ENCODE assay signal across 9 cellular contexts in the genomic region with DNA sequence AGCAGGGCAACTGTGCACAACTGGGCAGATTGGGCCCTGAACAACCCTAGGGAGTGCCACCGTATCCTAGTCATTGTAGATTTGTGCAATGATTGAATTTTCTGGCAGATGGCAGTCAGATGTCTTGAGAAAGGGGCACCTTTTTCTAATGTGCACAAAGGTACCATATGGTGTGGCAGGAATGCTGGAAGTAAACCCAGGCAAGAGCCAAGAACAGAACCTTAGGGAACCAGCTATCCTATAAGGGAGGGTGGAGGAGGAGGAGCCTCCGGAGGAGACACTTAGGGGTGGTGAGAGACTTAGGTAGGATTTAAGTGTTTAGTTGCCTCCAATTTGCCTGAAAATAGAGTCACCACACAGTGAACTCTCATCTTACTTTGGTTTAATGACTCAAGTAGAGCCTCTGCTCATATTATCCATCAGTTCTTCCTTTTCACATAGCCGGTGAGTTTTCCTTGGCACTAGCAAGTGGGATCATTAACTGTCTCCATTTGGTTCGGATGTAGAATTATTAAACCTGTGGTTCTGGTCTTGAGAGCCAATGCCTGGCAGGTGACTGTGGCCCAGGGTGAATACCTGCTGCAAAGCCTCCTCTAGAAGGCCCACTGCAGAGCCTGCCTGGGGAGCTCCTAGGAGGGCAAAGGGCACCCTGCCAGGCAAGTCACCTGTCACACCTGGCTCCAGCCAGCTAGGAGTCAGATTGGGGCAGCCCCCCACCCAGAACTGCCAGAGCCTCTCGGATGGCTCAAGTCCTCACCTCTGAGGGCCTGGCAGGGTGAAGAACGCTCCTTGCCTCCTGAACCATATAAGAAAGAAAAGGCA.
A peak's percentile ranks its signal among the peaks of the same experiment; 100 is the strongest.
DNase-seq lines count a peak whose midpoint lies in the region; ATAC-seq and TF ChIP-seq lines count a peak whose summit lies in the region.
"Had no signal": no experiment of that assay in that cellular context is flagged by ENCODE, and none has a peak within 500 bp of the region (broad histone marks: within the 10 kb centered on the region; RNA-seq: fewer than 3 reads in every experiment).

No MANE protein-coding gene starts in this region.

- H3K27me3 Mint-ChIP-seq in activated CD4-positive, alpha-beta T cell treated with anti-CD3 and anti-CD28 coated beads for 36 hours: no peaks in the 10 kb centered on the region
- no peaks in the 10 kb centered on the region for H3K27me3 Mint-ChIP-seq in activated CD4-positive, alpha-beta memory T cell treated with anti-CD3 and anti-CD28 coated beads, Interleukin-2, amount 10 ng/mL, durations not matched to agents 7 days and 5 days
- no peaks in the 10 kb centered on the region for H3K27me3 Mint-ChIP-seq in stimulated activated naive CD8-positive, alpha-beta T cell treated with anti-CD3 and anti-CD28 coated beads, Interleukin-15, amount 100 ng/mL, for 72 hours

- no peaks in the 10 kb centered on the region for H3K9me2 ChIP-seq in hepatocyte (replicated peaks; ENCODE audit: insufficient read depth)

- H3K27ac Mint-ChIP-seq in activated CD4-positive, alpha-beta T cell treated with anti-CD3 and anti-CD28 coated beads for 36 hours: peak overlapping the region; percentile 97
- peak overlapping the region; percentile 63 for H3K27ac Mint-ChIP-seq in activated CD4-positive, alpha-beta memory T cell treated with anti-CD3 and anti-CD28 coated beads, Interleukin-2, amount 10 ng/mL, durations not matched to agents 7 days and 5 days
- peak overlapping the region; percentile 51 to 94 for H3K27ac Mint-ChIP-seq in stimulated activated naive CD8-positive, alpha-beta T cell treated with anti-CD3 and anti-CD28 coated beads, Interleukin-15, amount 100 ng/mL, for 72 hours

- POLR2A ChIA-PET in activated CD4-positive, alpha-beta T cell treated with anti-CD3 and anti-CD28 coated beads for 36 hours (lab: Charles Lee): interaction anchor here (0.6 to 3.9 kb wide), 10 partner anchors 8 to 195 kb away, joined by 3 to 23 read pairs (median 4); no protein-coding TSS in a partner anchor
- POLR2A ChIA-PET in activated CD4-positive, alpha-beta memory T cell treated with anti-CD3 and anti-CD28 coated beads, Interleukin-2, amount 10 ng/mL, durations not matched to agents 7 days and 5 days (lab: Charles Lee): interaction anchor here (0.7 to 2.2 kb wide), 3 partner anchors 8 to 208 kb away, joined by 3 to 16 read pairs (median 9); no protein-coding TSS in a partner anchor

- H3K4me1 Mint-ChIP-seq in activated CD4-positive, alpha-beta T cell treated with anti-CD3 and anti-CD28 coated beads for 36 hours: peaks cover 94% of the 10 kb centered on the region
- H3K4me1 Mint-ChIP-seq in activated CD4-positive, alpha-beta memory T cell treated with anti-CD3 and anti-CD28 coated beads, Interleukin-2, amount 10 ng/mL, durations not matched to agents 7 days and 5 days: peaks cover 78% of the 10 kb centered on the region
- peaks cover 100% of the 10 kb centered on the region for H3K4me1 Mint-ChIP-seq in stimulated activated naive CD8-positive, alpha-beta T cell treated with anti-CD3 and anti-CD28 coated beads, Interleukin-15, amount 100 ng/mL, for 72 hours

- CTCF ChIA-PET in activated CD4-positive, alpha-beta T cell treated with anti-CD3 and anti-CD28 coated beads for 36 hours (lab: Charles Lee): interaction anchor here (0.6 to 5.0 kb wide), 11 partner anchors 7 to 326 kb away, joined by 3 to 32 read pairs (median 3); partner anchors contain the start of gene HIF1A
- CTCF ChIA-PET in activated CD4-positive, alpha-beta memory T cell treated with anti-CD3 and anti-CD28 coated beads, Interleukin-2, amount 10 ng/mL, durations not matched to agents 7 days and 5 days (lab: Charles Lee): interaction anchor here (1.2 kb wide), 1 partner anchor 327 kb away, joined by 3 read pairs; no protein-coding TSS in a partner anchor

- H3K4me3 ChIP-seq in hepatocyte: no peak overlapping the region

- DNase-seq in activated CD4-positive, alpha-beta T cell treated with anti-CD3 and anti-CD28 coated beads for 36 hours: peak; percentile 65
- DNase-seq in activated CD4-positive, alpha-beta T cell treated with anti-CD3 and anti-CD28 coated beads, Interleukin-2, amount 50 U/mL, for 1 hour: no peak
- no peak for DNase-seq in activated CD4-positive, alpha-beta memory T cell treated with anti-CD3 and anti-CD28 coated beads, Interleukin-2, amount 10 ng/mL, durations not matched to agents 7 days and 5 days
- DNase-seq in hepatocyte (ENCODE audit: low spot score) (no peak), SIG-M5 (lab: John Stamatoyannopoulos, UW) (no peak), NOMO-1 treated with dmso at 0.1 percent for 144 hours (lab: John Stamatoyannopoulos, UW; ENCODE audit: unreplicated experiment) (no peak), GM19238 (ENCODE audit: insufficient read length, low spot score) (no peak)
- DNase-seq in stimulated activated naive CD8-positive, alpha-beta T cell treated with anti-CD3 and anti-CD28 coated beads, Interleukin-15, amount 100 ng/mL, for 72 hours: no peak
- DNase-seq: foreskin keratinocyte had no signal

- no peaks in the 10 kb centered on the region for H3K27me3 ChIP-seq in hepatocyte
- H3K27me3 ChIP-seq: foreskin keratinocyte had no signal

- H4K20me1 ChIP-seq in hepatocyte (ENCODE audit: insufficient read depth, poor library complexity, severe bottlenecking): no peaks in the 10 kb centered on the region

- H3K36me3 ChIP-seq in hepatocyte (replicated peaks; ENCODE audit: insufficient read depth, low read depth): no peaks in the 10 kb centered on the region

- no peak overlapping the region for H2AFZ ChIP-seq in hepatocyte

- H3K4me3 Mint-ChIP-seq in activated CD4-positive, alpha-beta T cell treated with anti-CD3 and anti-CD28 coated beads for 36 hours: peak overlapping the region; percentile 54
- no peak overlapping the region for H3K4me3 Mint-ChIP-seq in activated CD4-positive, alpha-beta memory T cell treated with anti-CD3 and anti-CD28 coated beads, Interleukin-2, amount 10 ng/mL, durations not matched to agents 7 days and 5 days
- H3K4me3 Mint-ChIP-seq in stimulated activated naive CD8-positive, alpha-beta T cell treated with anti-CD3 and anti-CD28 coated beads, Interleukin-15, amount 100 ng/mL, for 72 hours: peak overlapping the region; percentile 60 to 73

- TF ChIP-seq CTCF in hepatocyte (IDR thresholded peaks at IDR 0.05; ENCODE audit: poor library complexity): no peak

- H3K4me1 ChIP-seq in hepatocyte (ENCODE audit: insufficient read depth): peaks cover 16% of the 10 kb centered on the region

- H3K36me3 Mint-ChIP-seq in activated CD4-positive, alpha-beta T cell treated with anti-CD3 and anti-CD28 coated beads for 36 hours (ENCODE audit: low read depth): peaks cover 64% of the 10 kb centered on the region
- H3K36me3 Mint-ChIP-seq in activated CD4-positive, alpha-beta memory T cell treated with anti-CD3 and anti-CD28 coated beads, Interleukin-2, amount 10 ng/mL, durations not matched to agents 7 days and 5 days (ENCODE audit: low read depth): peaks cover 87% of the 10 kb centered on the region

- H3K4me2 ChIP-seq in hepatocyte: no peak overlapping the region

- no peaks in the 10 kb centered on the region for H3K9me3 ChIP-seq in hepatocyte (ENCODE audit: low read depth)

- H3K9me3 Mint-ChIP-seq in activated CD4-positive, alpha-beta T cell treated with anti-CD3 and anti-CD28 coated beads for 36 hours (ENCODE audit: low read depth): peaks cover 4% of the 10 kb centered on the region
- no peaks in the 10 kb centered on the region for H3K9me3 Mint-ChIP-seq in activated CD4-positive, alpha-beta memory T cell treated with anti-CD3 and anti-CD28 coated beads, Interleukin-2, amount 10 ng/mL, durations not matched to agents 7 days and 5 days
- H3K9me3 Mint-ChIP-seq in stimulated activated naive CD8-positive, alpha-beta T cell treated with anti-CD3 and anti-CD28 coated beads, Interleukin-15, amount 100 ng/mL, for 72 hours: peaks cover 0 to 4% of the 10 kb centered on the region in 2 donors

- peak; percentile 44 for ATAC-seq in activated CD4-positive, alpha-beta T cell treated with anti-CD3 and anti-CD28 coated beads for 36 hours
- ATAC-seq in stimulated activated naive CD8-positive, alpha-beta T cell treated with anti-CD3 and anti-CD28 coated beads, Interleukin-15, amount 100 ng/mL, for 72 hours: peak; percentile 56
- ATAC-seq: foreskin keratinocyte had no signal

- no peaks in the 10 kb centered on the region for H3K79me2 ChIP-seq in hepatocyte

- H3K27ac ChIP-seq in hepatocyte: peak overlapping the region; percentile 62
- H3K27ac ChIP-seq: foreskin keratinocyte had no signal

- intact Hi-C loops in activated CD4-positive, alpha-beta T cell treated with anti-CD3 and anti-CD28 coated beads for 36 hours (cut with DNase I, micrococcal nuclease): loop anchor here (1.0 to 2.0 kb wide), 8 partner anchors 8 to 184 kb away; partner anchors contain the start of gene HIF1A (in 1 of the 2)

- 93% methylated on average over 6 of the region's 6 CpGs for WGBS in hepatocyte (ENCODE audit: low lambda C conversion rate, missing lambda C conversion rate)
